Comparison of ENCODE assay signal across 27 cellular contexts in the genomic region with DNA sequence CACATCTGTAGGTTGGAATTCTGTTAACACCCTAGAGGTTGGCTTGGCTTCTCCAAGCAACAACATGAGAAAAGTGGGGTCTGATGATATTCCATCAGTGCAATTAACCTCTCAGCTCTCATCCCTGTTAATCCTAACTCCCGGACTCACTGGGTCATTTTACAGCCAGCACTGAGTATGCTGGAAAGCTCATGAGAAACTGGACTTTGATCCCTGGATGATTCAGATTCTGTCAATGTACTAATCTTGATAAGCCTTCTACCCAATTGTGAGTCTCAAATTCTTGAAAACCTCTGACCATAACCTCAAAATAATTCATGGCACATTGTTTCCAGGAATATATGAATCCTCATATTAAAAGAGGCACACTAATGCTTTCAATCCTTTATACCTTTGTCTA.
"Had no signal": no experiment of that assay in that cellular context is flagged by ENCODE, and none has a peak within 500 bp of the region (broad histone marks: within the 10 kb centered on the region; RNA-seq: fewer than 3 reads in every experiment).

No MANE protein-coding gene starts in this region.

- FAIRE-seq: keratinocyte, TTC549 had no signal

- H3K4me3 ChIP-seq: coronary artery, dorsolateral prefrontal cortex, gastrocnemius medialis, lung, stomach, thyroid gland, upper lobe of right lung had no signal

- H3K36me3 Mint-ChIP-seq: activated naive CD4-positive, alpha-beta T cell treated with anti-CD3 and anti-CD28 coated beads, Interleukin-2, amount 50 U/mL, for 72 hours; brain; stimulated activated naive B cell treated with anti-CD40 and anti-IgM and Interleukin-4, amounts not matched to agents 10 μg/mL and 1 μg/mL and 100 μg/mL, for 72 hours had no signal

- H3K4me3 Mint-ChIP-seq: activated T-cell treated with anti-CD3 and anti-CD28 coated beads, Interleukin-2, amount 50 U/mL, for 72 hours; brain; nephron; stimulated activated naive B cell treated with anti-CD40 and anti-IgM and Interleukin-4, amounts not matched to agents 10 μg/mL and 1 μg/mL and 100 μg/mL, for 72 hours; T-helper 1 cell treated with Interleukin-12 subunit alpha and Interleukin-12 subunit beta and Interleukin-4 antibody, amounts not matched to agents 30 μg/mL and 1 μg/mL, for 36 hours had no signal

- H3K27me3 Mint-ChIP-seq: brain; stimulated activated naive B cell treated with anti-CD40 and anti-IgM and Interleukin-4, amounts not matched to agents 10 μg/mL and 1 μg/mL and 100 μg/mL, for 72 hours had no signal

- H3K4me1 Mint-ChIP-seq: brain; stimulated activated naive B cell treated with anti-CD40 and anti-IgM and Interleukin-4, amounts not matched to agents 10 μg/mL and 1 μg/mL and 100 μg/mL, for 72 hours had no signal

- H3K9me3 Mint-ChIP-seq: activated naive CD4-positive, alpha-beta T cell treated with anti-CD3 and anti-CD28 coated beads, Interleukin-2, amount 50 U/mL, for 72 hours; T-helper 1 cell treated with Interleukin-12 subunit alpha and Interleukin-12 subunit beta and Interleukin-4 antibody, amounts not matched to agents 30 μg/mL and 1 μg/mL, for 36 hours had no signal

- DNase-seq: activated CD4-positive, alpha-beta T cell treated with anti-CD3 and anti-CD28 coated beads for 4 hours; activated CD4-positive, alpha-beta T cell treated with anti-CD3 and anti-CD28 coated beads, Interleukin-2, amount 50 U/mL, for 4 hours; activated naive CD4-positive, alpha-beta T cell; activated T-cell treated with anti-CD3 and anti-CD28 coated beads for 4 hours; activated T-cell treated with anti-CD3 and anti-CD28 coated beads, Interleukin-2, amount 50 U/mL, for 72 hours; anterior cingulate cortex; dorsolateral prefrontal cortex; effector memory CD4-positive, alpha-beta T cell; gastrocnemius medialis; glutamatergic neuron; mesendoderm; stimulated activated CD4-positive, alpha-beta T cell treated with anti-CD3 and anti-CD28 coated beads, Interleukin-15, amount 100 ng/mL, for 24 hours; stimulated activated CD4-positive, alpha-beta T cell treated with anti-CD3 and anti-CD28 coated beads, Interleukin-2, amount 100 ng/mL, for 24 hours; stimulated activated naive B cell treated with anti-CD40 and anti-IgM and Interleukin-4, amounts not matched to agents 10 μg/mL and 1 μg/mL and 100 μg/mL, for 72 hours; stomach; T-helper 9 cell; thyroid gland; upper lobe of right lung had no signal

- H3K4me1 ChIP-seq: gastrocnemius medialis, stomach, thyroid gland, upper lobe of right lung had no signal

- H3K27ac Mint-ChIP-seq: activated naive CD4-positive, alpha-beta T cell treated with anti-CD3 and anti-CD28 coated beads, Interleukin-2, amount 50 U/mL, for 72 hours; activated T-cell treated with anti-CD3 and anti-CD28 coated beads, Interleukin-2, amount 50 U/mL, for 72 hours; brain; stimulated activated naive B cell treated with anti-CD40 and anti-IgM and Interleukin-4, amounts not matched to agents 10 μg/mL and 1 μg/mL and 100 μg/mL, for 72 hours; T-helper 1 cell treated with Interleukin-12 subunit alpha and Interleukin-12 subunit beta and Interleukin-4 antibody, amounts not matched to agents 30 μg/mL and 1 μg/mL, for 36 hours had no signal

- H3K9me3 ChIP-seq: gastrocnemius medialis, stomach, thyroid gland, upper lobe of right lung had no signal

- ATAC-seq: activated naive CD4-positive, alpha-beta T cell treated with anti-CD3 and anti-CD28 coated beads, Interleukin-2, amount 50 U/mL, for 72 hours; activated T-cell treated with anti-CD3 and anti-CD28 coated beads, Interleukin-2, amount 50 U/mL, for 72 hours; gastrocnemius medialis; stimulated activated naive B cell treated with anti-CD40 and anti-IgM and Interleukin-4, amounts not matched to agents 10 μg/mL and 1 μg/mL and 100 μg/mL, for 72 hours; upper lobe of right lung had no signal

- H3K27me3 ChIP-seq: gastrocnemius medialis, stomach, thyroid gland, upper lobe of right lung had no signal

- H3K36me3 ChIP-seq: gastrocnemius medialis, stomach, thyroid gland, upper lobe of right lung had no signal

- H3K27ac ChIP-seq: coronary artery, dorsolateral prefrontal cortex, gastrocnemius medialis, stomach, thyroid gland, upper lobe of right lung, VCaP had no signal
